Comparison of ENCODE assay signal across 10 cellular contexts in genomic region chr9:135951889-135952663, GRCh38. TPM values are rescaled to one million over a fixed set of nuclear protein-coding genes. Genes with fewer than 3 reads are reported as not detected.
DNase-seq lines count a peak whose midpoint lies in the region; ATAC-seq, FAIRE-seq and TF ChIP-seq lines count a peak whose summit lies in the region.
"Had no signal": no experiment of that assay in that cellular context is flagged by ENCODE, and none has a peak within 500 bp of the region (broad histone marks: within the 10 kb centered on the region; RNA-seq: fewer than 3 reads in every experiment).

No MANE protein-coding gene starts in this region.

- peak overlapping the region; percentile 49 for H2AK5ac ChIP-seq in neuronal stem cell (ENCODE audit: low read depth, low read length)

- ATAC-seq in lower lobe of right lung = no peak
- ATAC-seq in naive thymus-derived CD8-positive, alpha-beta T cell = no peak

- no peaks in the 10 kb centered on the region for H3K36me3 ChIP-seq in breast epithelium
- peaks cover 17 to 69% of the 10 kb centered on the region in 2 donors for H3K36me3 ChIP-seq in neuronal stem cell (replicated peaks in 1 of 2; ENCODE audit: control insufficient read depth in 2 of 2, insufficient read depth in 2 of 2, low read length in 2 of 2)
- H3K36me3 ChIP-seq in lower lobe of right lung = peaks cover 76% of the 10 kb centered on the region

- intact Hi-C loops in breast epithelium (cut with DNase I; ENCODE audit: low total_unique reads) (no loop called here), lower lobe of right lung (cut with DNase I) (no loop called here)

- H3K14ac ChIP-seq in neuronal stem cell (ENCODE audit: low read length) = peak overlapping the region; percentile 21

- H3K4ac ChIP-seq in neuronal stem cell (ENCODE audit: low read length) = peak overlapping the region; percentile 46

- no peak overlapping the region for H4K91ac ChIP-seq in neuronal stem cell (ENCODE audit: low read depth, low read length, poor library complexity)

- H2BK120ac ChIP-seq in neuronal stem cell (ENCODE audit: low read depth, low read length) = no peak overlapping the region

- H3K4me3 ChIP-seq in breast epithelium = no peak overlapping the region
- no peak overlapping the region for H3K4me3 ChIP-seq in neuronal stem cell (ENCODE audit: low read length in 2 of 2)
- no peak overlapping the region for H3K4me3 ChIP-seq in lower lobe of right lung

- H3K23ac ChIP-seq in neuronal stem cell (ENCODE audit: low read depth, low read length, poor library complexity) = no peak overlapping the region

- no peaks in the 10 kb centered on the region for H3K9me3 ChIP-seq in breast epithelium
- H3K9me3 ChIP-seq in neuronal stem cell (replicated peaks in 1 of 2; ENCODE audit: control insufficient read depth in 2 of 2, insufficient read depth in 1 of 2, low read depth in 1 of 2, low read length in 2 of 2) = no peaks in the 10 kb centered on the region
- H3K9me3 ChIP-seq in lower lobe of right lung = no peaks in the 10 kb centered on the region

- H2AFZ ChIP-seq in neuronal stem cell (ENCODE audit: low read length) = no peak overlapping the region

- peak overlapping the region; percentile 84 for H2BK5ac ChIP-seq in neuronal stem cell (ENCODE audit: low read length)

- peaks cover 0 to 10% (median 7%) of the 10 kb centered on the region in 4 donors for H3K4me1 Mint-ChIP-seq in naive thymus-derived CD8-positive, alpha-beta T cell

- no peak overlapping the region for H2BK15ac ChIP-seq in neuronal stem cell (ENCODE audit: low read length)

- peak; percentile 97 for DNase-seq in H54 (ENCODE audit: insufficient read length, low spot score)
- peak; percentile 87 for DNase-seq in NCI-H510A treated with DMSO at 0.1 percent for 48 hours (lab: John Stamatoyannopoulos, UW)
- DNase-seq in breast epithelium (ENCODE audit: low spot score in 2 of 2) = no peak
- DNase-seq in neuronal stem cell (ENCODE audit: low spot score) = no peak
- no peak for DNase-seq in lower lobe of right lung
- DNase-seq in naive thymus-derived CD8-positive, alpha-beta T cell = no peak
- no peak for DNase-seq in midbrain (lab: John Stamatoyannopoulos, UW)
- DNase-seq in activated T-cell treated with anti-CD3 and anti-CD28 coated beads, Interleukin-2, amount 50 U/mL, for 48 hours = no peak
- DNase-seq: COR-L47, mesendoderm had no signal

- H3K18ac ChIP-seq in neuronal stem cell (ENCODE audit: low read length) = peak overlapping the region; percentile 87

- H4K8ac ChIP-seq in neuronal stem cell (ENCODE audit: low read depth, low read length) = no peak overlapping the region

- peak overlapping the region; percentile 85 for H2BK12ac ChIP-seq in neuronal stem cell (ENCODE audit: low read length)

- peak; percentile 95 for FAIRE-seq in H54 (lab: Jason Lieb, UNC)

- H3K36me3 Mint-ChIP-seq in naive thymus-derived CD8-positive, alpha-beta T cell = peaks cover 0 to 62% (median 26%) of the 10 kb centered on the region in 3 donors

- H3K27me3 Mint-ChIP-seq in naive thymus-derived CD8-positive, alpha-beta T cell = no peaks in the 10 kb centered on the region

- no peak overlapping the region for H3K4me3 Mint-ChIP-seq in naive thymus-derived CD8-positive, alpha-beta T cell

- H3K79me1 ChIP-seq in neuronal stem cell (ENCODE audit: low read depth, low read length) = peaks cover 9% of the 10 kb centered on the region

- peak overlapping the region; percentile 74 for H3K9ac ChIP-seq in neuronal stem cell (ENCODE audit: low read depth, low read length, poor library complexity)

- no peak overlapping the region for H3K4me2 ChIP-seq in neuronal stem cell (ENCODE audit: insufficient read depth, low read length, poor library complexity, severe bottlenecking)

- no peaks in the 10 kb centered on the region for H3K9me3 Mint-ChIP-seq in naive thymus-derived CD8-positive, alpha-beta T cell

- H3K27ac ChIP-seq in breast epithelium (peak overlapping the region; percentile 2 to 51), neuronal stem cell (replicated peaks; ENCODE audit: low read length) (peak overlapping the region; percentile 72), lower lobe of right lung (no peak overlapping the region)

- H3K4me1 ChIP-seq in breast epithelium = no peaks in the 10 kb centered on the region
- peaks cover 5 to 8% of the 10 kb centered on the region in 2 donors for H3K4me1 ChIP-seq in neuronal stem cell (ENCODE audit: control insufficient read depth in 2 of 2, insufficient read depth in 1 of 2, low read depth in 1 of 2, low read length in 2 of 2)
- H3K4me1 ChIP-seq in lower lobe of right lung = no peaks in the 10 kb centered on the region

- TF ChIP-seq POLR2A in H54 (IDR thresholded peaks at IDR 0.05; ENCODE audit: low read depth, low read length) (no peak), breast epithelium (IDR thresholded peaks at IDR 0.05) (no peak)

- WGBS in neuronal stem cell (ENCODE audit: extremely low coverage in 2 of 2, insufficient read length in 2 of 2, insufficient replicate concordance in 1 of 2), 2 donors = no CpG with 5 or more reads among the region's 18 CpGs

- POLR2A ChIA-PET in naive thymus-derived CD8-positive, alpha-beta T cell (lab: Charles Lee) = interaction anchor here (1.4 kb wide), 1 partner anchor 11 kb away, joined by 3 read pairs; no protein-coding TSS in a partner anchor

- TF ChIP-seq CTCF in breast epithelium (IDR thresholded peaks at IDR 0.05) (no peak), lower lobe of right lung (IDR thresholded peaks at IDR 0.05) (no peak)

- H3K27me3 ChIP-seq in breast epithelium (no peaks in the 10 kb centered on the region), neuronal stem cell (ENCODE audit: control insufficient read depth in 3 of 3, insufficient read depth in 3 of 3, low read depth in 1 of 3, low read length in 3 of 3) (no peaks in the 10 kb centered on the region), lower lobe of right lung (ENCODE audit: low read depth) (no peaks in the 10 kb centered on the region)

- no peak overlapping the region for H3K27ac Mint-ChIP-seq in naive thymus-derived CD8-positive, alpha-beta T cell

RNA-seq across cellular contexts. Expression of gene UBAC1, which starts 9.1 kb away (rescaled TPM):
- total RNA-seq in breast epithelium (10 to 100 TPM; 39.2 to 53.0 (median 45.6) TPM), lower lobe of right lung (40.3 TPM)
- polyA plus RNA-seq in neuronal stem cell (2013, experiment 1 of 2) = 44.5 TPM
- polyA plus RNA-seq in neuronal stem cell (2013, experiment 2 of 2) = 42.3 TPM
- total RNA-seq in naive thymus-derived CD8-positive, alpha-beta T cell = 10 to 100 TPM; 28.3 to 28.9 TPM
- 10 to 100 TPM; 19.4 to 24.7 (median 20.8) TPM for polyA plus RNA-seq in naive thymus-derived CD8-positive, alpha-beta T cell

RNA-seq across cellular contexts. Expression of gene CAMSAP1, which starts 44.7 kb away (rescaled TPM):
- total RNA-seq in breast epithelium (10 to 100 TPM; 25.0 to 29.8 (median 29.0) TPM), lower lobe of right lung (34.4 TPM)
- polyA plus RNA-seq in neuronal stem cell (2013, experiment 1 of 2) = 30.3 TPM
- 27.6 TPM for polyA plus RNA-seq in neuronal stem cell (2013, experiment 2 of 2)
- 10 to 100 TPM; 26.9 to 32.0 TPM for total RNA-seq in naive thymus-derived CD8-positive, alpha-beta T cell
- 1 to 10 TPM in 2 of 3 donors, under 1 TPM in 1; 0.61 to 2.4 (median 1.1) TPM for polyA plus RNA-seq in naive thymus-derived CD8-positive, alpha-beta T cell

Comparison
In these comparisons a context has a peak if more than half of its experiments do, and no peak if none do; other contexts are left out.
1. DNase-seq: peak in H54 (single experiment) and NCI-H510A treated with DMSO at 0.1 percent for 48 hours (single experiment); none in breast epithelium (0 of 2), neuronal stem cell (single experiment), lower lobe of right lung (single experiment), naive thymus-derived CD8-positive, alpha-beta T cell (0 of 10), midbrain (single experiment) and activated T-cell treated with anti-CD3 and anti-CD28 coated beads, Interleukin-2, amount 50 U/mL, for 48 hours (0 of 2).